In the genomic region with DNA sequence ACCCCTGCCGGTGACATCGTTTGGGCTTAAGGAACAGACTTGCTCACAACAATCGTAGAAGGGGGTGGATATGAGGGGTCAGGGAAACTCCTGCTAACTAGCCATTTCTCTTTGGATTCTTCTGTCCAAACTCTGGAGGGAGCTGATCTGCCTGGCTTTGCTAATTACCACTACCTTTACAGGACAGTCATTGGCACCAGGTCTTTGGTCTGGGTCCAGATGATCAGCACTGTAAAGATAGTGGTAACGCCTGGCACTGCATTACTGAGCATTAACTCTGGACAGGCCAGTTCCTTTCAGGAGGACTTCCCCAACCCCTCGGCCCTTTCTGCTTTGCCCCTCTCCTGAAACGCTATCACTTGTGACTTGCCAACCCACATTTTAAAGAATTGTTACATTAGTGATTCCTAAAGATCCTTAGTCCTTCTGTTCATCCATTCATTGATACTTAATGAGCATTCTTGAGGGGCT, we compare ENCODE assay signal across 8 cellular contexts. TPM values are rescaled to one million over a fixed set of nuclear protein-coding genes. Genes with fewer than 3 reads are reported as not detected.
A peak's percentile ranks its signal among the peaks of the same experiment; 100 is the strongest.
DNase-seq lines count a peak whose midpoint lies in the region; ATAC-seq and TF ChIP-seq lines count a peak whose summit lies in the region.

No MANE protein-coding gene starts in this region.

- H4K20me1 ChIP-seq in GM23338 (replicated peaks; ENCODE audit: insufficient read depth), result peaks cover 46% of the 10 kb centered on the region

- peaks cover 36% of the 10 kb centered on the region for H3K4me1 ChIP-seq in GM23338 (ENCODE audit: insufficient read depth)
- H3K4me1 ChIP-seq in cardiac muscle cell (ENCODE audit: low read depth), result peaks cover 25% of the 10 kb centered on the region
- peaks cover 0 to 67% (median 54%) of the 10 kb centered on the region in 4 donors for H3K4me1 ChIP-seq in sigmoid colon

- H3K36me3 Mint-ChIP-seq in GM23338 (ENCODE audit: low read depth) (peaks cover 28% of the 10 kb centered on the region), WTC11 (peaks cover 19% of the 10 kb centered on the region)

- intact Hi-C loops in sigmoid colon (cut with DNase I), result loop anchor here (5.0 kb wide), 2 partner anchors 65 to 170 kb away; a partner anchor contains a TSS

- H3K27me3 ChIP-seq in GM23338 (ENCODE audit: insufficient read depth) (no peaks in the 10 kb centered on the region), cardiac muscle cell (no peaks in the 10 kb centered on the region), sigmoid colon (no peaks in the 10 kb centered on the region)

- WGBS in sigmoid colon, 2 donors, result 3 to 6% methylated on average over 6 of the region's 6 CpGs

- H3K9me3 Mint-ChIP-seq in GM23338 (no peaks in the 10 kb centered on the region), WTC11 (no peaks in the 10 kb centered on the region)

- H3K27me3 Mint-ChIP-seq in GM23338 (ENCODE audit: insufficient read depth, low read depth, poor library complexity) (peaks cover 23% of the 10 kb centered on the region), WTC11 (ENCODE audit: low read depth) (no peaks in the 10 kb centered on the region)

- H3F3A ChIP-seq in GM23338 (replicated peaks; ENCODE audit: low read depth), result peaks cover 18% of the 10 kb centered on the region

- in situ Hi-C loops in G401 (cut with HindIII; ENCODE audit: low sequenced_read_pairs), result no loop called here

- H3K27ac ChIP-seq in GM23338 (ENCODE audit: low read depth), result peak overlapping the region; percentile 91; the same call in 1 of the 2 replicates
- H3K27ac ChIP-seq in cardiac muscle cell, result peak overlapping the region; percentile 96
- H3K27ac ChIP-seq in sigmoid colon, result peak overlapping the region; percentile 85 to 93 (median 88)

- no peak for DNase-seq in GM23338 (ENCODE audit: low spot score)
- DNase-seq in WTC11 (ENCODE audit: low spot score), result no peak
- DNase-seq in cardiac muscle cell (ENCODE audit: low read depth in 1 of 2, low spot score in 1 of 2), result no peak
- DNase-seq in sigmoid colon, result no peak
- DNase-seq in NCI-H2227 (lab: John Stamatoyannopoulos, UW; ENCODE audit: unreplicated experiment), result no peak
- DNase-seq in G401 (ENCODE audit: low spot score), result no peak
- DNase-seq in GF-D8 (lab: John Stamatoyannopoulos, UW), result no peak

- peaks cover 38% of the 10 kb centered on the region for H3K4me1 Mint-ChIP-seq in GM23338
- H3K4me1 Mint-ChIP-seq in WTC11, result peaks cover 48% of the 10 kb centered on the region

- H3K9me3 ChIP-seq in cardiac muscle cell (ENCODE audit: low read depth) (no peaks in the 10 kb centered on the region), sigmoid colon (no peaks in the 10 kb centered on the region)

- peaks cover 45% of the 10 kb centered on the region for H3K79me2 ChIP-seq in GM23338 (replicated peaks; ENCODE audit: insufficient read depth)

- H3K36me3 ChIP-seq in GM23338 (ENCODE audit: insufficient read depth) (peaks cover 4% of the 10 kb centered on the region; the same call in 1 of the 2 replicates), cardiac muscle cell (peaks cover 6% of the 10 kb centered on the region), sigmoid colon (peaks cover 0 to 18% (median 0%) of the 10 kb centered on the region in 4 donors)

- no peak for TF ChIP-seq POLR2A in sigmoid colon (IDR thresholded peaks at IDR 0.05)

- TF ChIP-seq CTCF in GM23338 (conservative IDR thresholded peaks at IDR 0.05; ENCODE audit: low read depth in 2 of 2) (no peak), WTC11 (IDR thresholded peaks at IDR 0.05) (no peak), cardiac muscle cell (IDR thresholded peaks at IDR 0.05; ENCODE audit: low read depth, low read length) (no peak), sigmoid colon (IDR thresholded peaks at IDR 0.05) (no peak)

- no peaks in the 10 kb centered on the region for H3K9me2 ChIP-seq in GM23338 (ENCODE audit: insufficient read depth)

- CTCF ChIA-PET in WTC11 (lab: Charles Lee), result interaction anchor here (1.4 kb wide), 1 partner anchor 20 kb away, joined by 3 read pairs; no protein-coding TSS in a partner anchor

- no peak overlapping the region for H2AFZ ChIP-seq in GM23338

- H3K4me3 ChIP-seq in GM23338 (peak overlapping the region; percentile 97), cardiac muscle cell (peak overlapping the region; percentile 68), sigmoid colon (peak overlapping the region; percentile 57 to 84 (median 71))

- peak overlapping the region; percentile 94 for H3K4me2 ChIP-seq in GM23338

- POLR2A ChIA-PET in WTC11 (lab: Charles Lee), result no interaction called here

- H3K4me3 Mint-ChIP-seq in GM23338, result peak overlapping the region; percentile 99
- H3K4me3 Mint-ChIP-seq in WTC11, result peak overlapping the region; percentile 98

- no peak for TF ChIP-seq EP300 in sigmoid colon (IDR thresholded peaks at IDR 0.05)

- ATAC-seq in GM23338 (no peak), WTC11 (no peak), GM21825 (IDR thresholded peaks at IDR 0.05; ENCODE audit: unreplicated experiment) (no peak)

- H3K27ac Mint-ChIP-seq in GM23338 (peak overlapping the region; percentile 99), WTC11 (peak overlapping the region; percentile 99)

TF ChIP-seq in GM23338, 12 proteins besides CTCF, POLR2A, EP300 and RAD21 (continues in another document):
- no peak for TF ChIP-seq ZNF331 (CRISPR knock-in tag; IDR thresholded peaks at IDR 0.05; ENCODE audit: low read depth)
- TF ChIP-seq CREB1 (CRISPR knock-in tag; IDR thresholded peaks at IDR 0.05; ENCODE audit: low read depth), result no peak
- no peak for TF ChIP-seq NANOG (IDR thresholded peaks at IDR 0.05; ENCODE audit: borderline replicate concordance)
- TF ChIP-seq EZH2phosphoT487 (IDR thresholded peaks at IDR 0.05; ENCODE audit: unreplicated experiment), result no peak
- TF ChIP-seq POLR2AphosphoS5 (IDR thresholded peaks at IDR 0.05; ENCODE audit: low read depth), result no peak
- TF ChIP-seq EZH2 (IDR thresholded peaks at IDR 0.05; ENCODE audit: low read depth, unreplicated experiment), result no peak

TF ChIP-seq in WTC11, 78 proteins besides CTCF, POLR2A, EP300 and RAD21:
- TF ChIP-seq, protein P1, sequence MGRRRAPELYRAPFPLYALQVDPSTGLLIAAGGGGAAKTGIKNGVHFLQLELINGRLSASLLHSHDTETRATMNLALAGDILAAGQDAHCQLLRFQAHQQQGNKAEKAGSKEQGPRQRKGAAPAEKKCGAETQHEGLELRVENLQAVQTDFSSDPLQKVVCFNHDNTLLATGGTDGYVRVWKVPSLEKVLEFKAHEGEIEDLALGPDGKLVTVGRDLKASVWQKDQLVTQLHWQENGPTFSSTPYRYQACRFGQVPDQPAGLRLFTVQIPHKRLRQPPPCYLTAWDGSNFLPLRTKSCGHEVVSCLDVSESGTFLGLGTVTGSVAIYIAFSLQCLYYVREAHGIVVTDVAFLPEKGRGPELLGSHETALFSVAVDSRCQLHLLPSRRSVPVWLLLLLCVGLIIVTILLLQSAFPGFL (CRISPR knock-in tag; IDR thresholded peaks at IDR 0.05; ENCODE audit: borderline replicate concordance), result no peak
- TF ChIP-seq, protein P2, sequence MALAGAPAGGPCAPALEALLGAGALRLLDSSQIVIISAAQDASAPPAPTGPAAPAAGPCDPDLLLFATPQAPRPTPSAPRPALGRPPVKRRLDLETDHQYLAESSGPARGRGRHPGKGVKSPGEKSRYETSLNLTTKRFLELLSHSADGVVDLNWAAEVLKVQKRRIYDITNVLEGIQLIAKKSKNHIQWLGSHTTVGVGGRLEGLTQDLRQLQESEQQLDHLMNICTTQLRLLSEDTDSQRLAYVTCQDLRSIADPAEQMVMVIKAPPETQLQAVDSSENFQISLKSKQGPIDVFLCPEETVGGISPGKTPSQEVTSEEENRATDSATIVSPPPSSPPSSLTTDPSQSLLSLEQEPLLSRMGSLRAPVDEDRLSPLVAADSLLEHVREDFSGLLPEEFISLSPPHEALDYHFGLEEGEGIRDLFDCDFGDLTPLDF (CRISPR knock-in tag; IDR thresholded peaks at IDR 0.05), result no peak
- 0 out of 2 replicates have a peak, but pooled peaks have one; percentile 7 for TF ChIP-seq CBFB (CRISPR knock-in tag; IDR thresholded peaks at IDR 0.05; ENCODE audit: low read depth)

RNA-seq across cellular contexts. Expression of a gene that starts 0.8 kb away (rescaled TPM):
- total RNA-seq in GM23338 (2014; rRNA removed; shearing (Covaris generic)), result 1.6 and 2.6 TPM in 2 replicates
- polyA plus RNA-seq in GM23338 (2016; fragmentation: Nextera tagmentation; extraction: Ambion mirVana), result 156 and 157 TPM in 2 replicates
- total RNA-seq in WTC11 (2021), result 30.0 to 37.8 TPM (median 36.4 TPM) in 3 replicates
- 1.0 and 23.8 TPM in 2 replicates for total RNA-seq in cardiac muscle cell
- 64.7 and 89.3 TPM in 2 replicates for polyA plus RNA-seq in cardiac muscle cell
- total RNA-seq in sigmoid colon, result 1 to 10 TPM in 3 of 4 donors, under 1 TPM in 1; 0.54 to 2.9 (median 1.9) TPM
- polyA plus RNA-seq in sigmoid colon, result 10 to 100 TPM in 2 of 3 donors, 1 to 10 TPM in 1; 7.8 to 15.6 (median 11.8) TPM
- total RNA-seq in G401 (2014; rRNA removed; shearing (Covaris generic)), result 4.2 and 48.9 TPM in 2 replicates

RNA-seq across cellular contexts. Expression of a gene that starts 3.5 kb away (rescaled TPM):
- total RNA-seq in GM23338 (2014; rRNA removed; shearing (Covaris generic)), result 287 and 324 TPM in 2 replicates
- polyA plus RNA-seq in GM23338 (2016; fragmentation: Nextera tagmentation; extraction: Ambion mirVana), result 260 and 269 TPM in 2 replicates
- 377 to 430 TPM (median 417 TPM) in 3 replicates for total RNA-seq in WTC11 (2021)
- 214 and 233 TPM in 2 replicates for total RNA-seq in cardiac muscle cell
- polyA plus RNA-seq in cardiac muscle cell, result 113 and 120 TPM in 2 replicates
- 10 to 100 TPM; 13.8 to 23.7 (median 17.3) TPM for total RNA-seq in sigmoid colon
- 10 to 100 TPM in 2 of 3 donors, 1 to 10 TPM in 1; 9.0 to 32.8 (median 12.9) TPM for polyA plus RNA-seq in sigmoid colon
- 36.9 and 53.2 TPM in 2 replicates for total RNA-seq in G401 (2014; rRNA removed; shearing (Covaris generic))

RNA-seq across cellular contexts. Expression of a gene that starts 42.1 kb away (rescaled TPM):
- 0.90 and 3.0 TPM in 2 replicates for total RNA-seq in GM23338 (2014; rRNA removed; shearing (Covaris generic))
- 1.1 and 1.9 TPM in 2 replicates for polyA plus RNA-seq in GM23338 (2016; fragmentation: Nextera tagmentation; extraction: Ambion mirVana)
- total RNA-seq in WTC11 (2021), result 1.9 to 2.6 TPM (median 2.1 TPM) in 3 replicates
- 0.81 and 2.2 TPM in 2 replicates for total RNA-seq in cardiac muscle cell
- polyA plus RNA-seq in cardiac muscle cell, result 0.91 TPM in 1 of 2 replicates, not detected in the other
- 100 to 1,000 TPM in 3 of 4 donors, 10 to 100 TPM in 1; 92.0 to 138 (median 120) TPM for total RNA-seq in sigmoid colon
- 10 to 100 TPM; 18.0 to 63.0 (median 58.5) TPM for polyA plus RNA-seq in sigmoid colon
- not detected in 2 replicates for total RNA-seq in G401 (2014; rRNA removed; shearing (Covaris generic))

Comparison
In these comparisons a context has a peak if more than half of its experiments do, and no peak if none do; other contexts are left out.
1. RNA of a gene that starts 42.1 kb away (total RNA-seq): 92.0 to 138 TPM in sigmoid colon; 0.81 to 2.2 TPM in cardiac muscle cell, 1.9 to 2.6 TPM in WTC11, 0.90 to 3.0 TPM in GM23338 and not detected in G401; every median in the first group is over 10 times any median in the second.
2. Peak in every context shown above with its lines, with median percentiles within 50 percentile points of each other: H3K27ac ChIP-seq and H3K4me3 ChIP-seq.